In the genomic region with DNA sequence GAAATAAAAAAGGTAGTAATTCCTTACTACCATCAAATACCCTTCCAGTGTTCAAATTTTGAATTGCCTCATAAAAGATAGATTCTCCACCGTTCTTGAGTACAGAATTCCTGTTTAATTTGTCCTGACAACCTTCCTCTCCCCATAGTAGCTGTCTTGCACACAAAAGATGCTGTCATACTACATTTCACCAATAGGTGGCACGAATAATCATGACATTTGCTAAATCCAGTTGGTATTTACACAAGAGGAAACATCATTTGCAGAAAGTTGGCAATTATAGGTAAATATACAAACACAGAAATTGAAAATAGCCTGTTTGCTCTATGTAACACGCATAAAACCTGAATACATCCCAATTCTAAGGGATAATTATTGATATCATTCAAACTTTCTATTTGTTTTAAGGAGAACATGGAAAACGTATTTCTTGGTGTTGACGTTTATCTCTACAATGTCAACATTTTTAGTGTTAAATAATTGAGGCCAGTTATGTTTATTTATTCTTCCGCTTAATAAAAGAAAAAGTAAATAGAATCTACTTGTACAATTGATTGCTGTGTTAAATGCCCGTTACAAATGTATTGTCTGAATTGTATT, we compare ENCODE assay signal across 8 cellular contexts. TPM values are rescaled to one million over a fixed set of nuclear protein-coding genes. Genes with fewer than 3 reads are reported as not detected.
DNase-seq lines count a peak whose midpoint lies in the region; ATAC-seq and TF ChIP-seq lines count a peak whose summit lies in the region.

No MANE protein-coding gene starts in this region.

- H3K27me3 ChIP-seq in Karpas-422 (ENCODE audit: low read length) (no peaks in the 10 kb centered on the region), neutrophil (no peaks in the 10 kb centered on the region)

- DNase-seq in CD1c-positive myeloid dendritic cell (ENCODE audit: extremely low spot score) (peak; percentile 68), Karpas-422 (peak; percentile 80), RPMI7951 (ENCODE audit: low read depth) (peak; percentile 50), epithelial cell of esophagus (ENCODE audit: low read depth) (peak; percentile 83), cortex of kidney (lab: John Stamatoyannopoulos, UW) (no peak)

- H3K4me3 ChIP-seq in Karpas-422 (ENCODE audit: low read length), result no peak overlapping the region
- no peak overlapping the region for H3K4me3 ChIP-seq in epithelial cell of esophagus (ENCODE audit: low read length)
- no peak overlapping the region for H3K4me3 ChIP-seq in neutrophil (ENCODE audit: low read depth in 1 of 2, low read length in 1 of 2)

- no peaks in the 10 kb centered on the region for H3K36me3 ChIP-seq in Karpas-422 (ENCODE audit: insufficient read depth, low read length)
- H3K36me3 ChIP-seq in neutrophil, result no peaks in the 10 kb centered on the region

- H3K9me3 ChIP-seq in Karpas-422 (ENCODE audit: low read length) (no peaks in the 10 kb centered on the region), neutrophil (no peaks in the 10 kb centered on the region)

- no peak overlapping the region for H3K4me2 ChIP-seq in Karpas-422 (ENCODE audit: low read depth, low read length, poor library complexity, severe bottlenecking)

- TF ChIP-seq CTCF in epithelial cell of esophagus (IDR thresholded peaks at IDR 0.05; ENCODE audit: insufficient read depth, low read depth, low read length, missing control alignments) (peak; percentile 74), neutrophil (IDR thresholded peaks at IDR 0.05) (peak; percentile 43)

- H3K27ac ChIP-seq in Karpas-422 (ENCODE audit: low read length), result no peak overlapping the region
- no peak overlapping the region for H3K27ac ChIP-seq in neutrophil

- no peaks in the 10 kb centered on the region for H4K20me1 ChIP-seq in Karpas-422 (ENCODE audit: insufficient read depth, low read depth, low read length)

- H3K79me2 ChIP-seq in Karpas-422 (ENCODE audit: low read length), result no peaks in the 10 kb centered on the region

- no peak overlapping the region for H3K9ac ChIP-seq in Karpas-422 (ENCODE audit: low read length)

- H3K4me1 ChIP-seq in Karpas-422 (ENCODE audit: low read length) (no peaks in the 10 kb centered on the region), neutrophil (ENCODE audit: control insufficient read depth in 1 of 2, insufficient read depth in 1 of 2, low read depth in 1 of 2, low read length in 1 of 2) (peaks cover 4 to 12% of the 10 kb centered on the region in 2 experiments)

- ATAC-seq in GM18858 (IDR thresholded peaks at IDR 0.05; ENCODE audit: unreplicated experiment) (peak; percentile 74), HG03097 (IDR thresholded peaks at IDR 0.05; ENCODE audit: low FRiP score, unreplicated experiment) (no peak)

- H3K9me2 ChIP-seq in Karpas-422 (replicated peaks; ENCODE audit: insufficient read depth, low read length), result no peaks in the 10 kb centered on the region

- H2AFZ ChIP-seq in Karpas-422 (ENCODE audit: low read length), result no peak overlapping the region

RNA-seq across cellular contexts. Expression of a gene that starts 58.3 kb away (rescaled TPM):
- not detected in 2 replicates for total RNA-seq in Karpas-422 (2014; rRNA removed; shearing (Covaris generic); ENCODE audit: low replicate concordance)
- total RNA-seq in RPMI7951 (2014; rRNA removed; shearing (Covaris generic)), result not detected in 2 replicates
